25 cellular contexts compared by ENCODE assay signal in the genomic region with DNA sequence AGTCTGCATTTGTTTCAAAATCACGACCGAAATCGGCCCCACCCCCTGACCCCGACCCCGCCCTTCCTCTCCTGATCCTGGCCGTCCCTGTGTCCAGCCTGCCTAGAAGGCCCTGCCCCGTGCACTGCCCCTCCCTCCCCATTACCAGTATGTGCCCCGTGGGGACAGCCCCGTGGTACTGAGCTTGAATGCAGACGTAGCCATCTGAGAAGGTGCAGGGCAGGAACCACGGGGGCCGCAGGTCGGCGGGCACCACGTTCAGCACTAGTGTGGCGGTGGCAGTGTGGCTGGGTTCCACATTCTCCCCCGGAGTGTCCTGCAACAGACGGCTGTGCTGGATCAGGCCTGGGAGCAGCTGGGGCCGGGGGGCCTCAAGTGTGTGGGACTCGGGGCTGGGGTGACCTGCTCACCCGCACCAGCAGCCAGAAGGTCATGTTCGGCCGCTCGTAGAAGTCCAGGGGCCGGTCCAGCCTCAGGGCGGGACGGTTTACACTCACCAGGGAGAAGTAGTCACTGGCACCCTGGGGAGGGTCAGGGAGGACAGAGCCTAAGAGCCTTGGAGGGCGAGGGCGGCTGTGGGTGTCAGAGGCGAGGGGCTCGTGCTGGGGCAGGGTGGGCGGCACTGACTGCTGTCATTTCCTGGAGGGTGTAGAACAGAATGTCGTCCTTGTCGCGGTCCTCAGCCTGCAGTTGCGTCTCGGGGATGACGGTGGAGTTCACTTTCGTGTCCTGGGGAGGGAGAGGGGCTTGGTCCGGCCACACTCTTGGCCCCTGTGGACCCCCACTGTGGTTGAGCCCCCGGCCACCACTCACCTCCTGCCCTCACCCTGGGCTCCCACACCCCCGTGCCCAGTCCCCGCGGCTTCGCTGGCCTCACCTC. TPM values are rescaled to one million over a fixed set of nuclear protein-coding genes. Genes with fewer than 3 reads are reported as not detected.
"Had no signal": no experiment of that assay in that cellular context is flagged by ENCODE, and none has a peak within 500 bp of the region (broad histone marks: within the 10 kb centered on the region; RNA-seq: fewer than 3 reads in every experiment).

No MANE protein-coding gene starts in this region.

- H3K4me3 ChIP-seq: adrenal gland, ascending aorta, heart right ventricle, pancreas, psoas muscle, right atrium auricular region, thyroid gland had no signal

- H3K9me3 ChIP-seq: adrenal gland, ascending aorta, heart right ventricle, pancreas, psoas muscle, right atrium auricular region, thyroid gland had no signal

- H3K27me3 ChIP-seq: adrenal gland, ascending aorta, brain microvascular endothelial cell, pancreas, thyroid gland had no signal

- H3K27ac ChIP-seq: adrenal gland, ascending aorta, brain microvascular endothelial cell, heart right ventricle, pancreas, psoas muscle, right atrium auricular region, thyroid gland had no signal

- H3K36me3 ChIP-seq: adrenal gland, pancreas, right atrium auricular region, thyroid gland had no signal

- DNase-seq: activated CD4-positive, alpha-beta T cell treated with anti-CD3 and anti-CD28 coated beads, Interleukin-2, amount 50 U/mL, for 1 hour; activated gamma-delta T cell treated with Interleukin-2 at 50 U/mL for 16 hours; activated T-cell treated with anti-CD3 and anti-CD28 coated beads, Interleukin-2, amount 50 U/mL, for 1 hour; adrenal gland; brain microvascular endothelial cell; caudate nucleus; effector CD4-positive, alpha-beta T cell; foreskin fibroblast; midbrain; psoas muscle; stimulated activated CD4-positive, alpha-beta T cell treated with anti-CD3 and anti-CD28 coated beads, Interleukin-1b, Interleukin-23, amount 100 ng/mL, for 48 hours; substantia nigra; thyroid gland had no signal

- ATAC-seq: activated CD4-positive, CD25-positive, alpha-beta regulatory T cell treated with anti-CD3 and anti-CD28 coated beads, Interleukin-2, amount 50 U/mL, for 24 hours; heart right ventricle; left lobe of liver; pancreas; psoas muscle had no signal

- H3K4me1 ChIP-seq: ascending aorta had no signal

RNA-seq across cellular contexts. Expression of a gene that starts 3.6 kb away (rescaled TPM):
- total RNA-seq: epithelial cell of proximal tubule, fibroblast of lung, heart right ventricle, lung microvascular endothelial cell, right atrium auricular region, thyroid gland, ureter had no signal

RNA-seq across cellular contexts. Expression of a gene that starts 5.8 kb away (rescaled TPM):
- total RNA-seq: adrenal gland; ascending aorta; epithelial cell of proximal tubule; fibroblast of lung; lung microvascular endothelial cell; right atrium auricular region; T-helper 2 cell treated with Interferon-gamma antibody and Interleukin-4, amounts not matched to agents 100 ng/mL and 5 ng/mL, for 36 hours; thyroid gland; ureter had no signal

RNA-seq across cellular contexts. Expression of a gene that starts 15.9 kb away (rescaled TPM):
- total RNA-seq: ascending aorta, epithelial cell of proximal tubule, lung microvascular endothelial cell, right atrium auricular region, skeletal muscle tissue had no signal
